In genomic region chr6:112007805-112008204, GRCh38 we compare ENCODE assay signal across 13 cellular contexts. TPM values are rescaled to one million over a fixed set of nuclear protein-coding genes. Genes with fewer than 3 reads are reported as not detected.
A peak's percentile ranks its signal among the peaks of the same experiment; 100 is the strongest.
DNase-seq lines count a peak whose midpoint lies in the region; ATAC-seq and TF ChIP-seq lines count a peak whose summit lies in the region.
"Had no signal": no experiment of that assay in that cellular context is flagged by ENCODE, and none has a peak within 500 bp of the region (broad histone marks: within the 10 kb centered on the region; RNA-seq: fewer than 3 reads in every experiment).

No MANE protein-coding gene starts in this region.

- no peaks in the 10 kb centered on the region for H3K36me3 ChIP-seq in adipocyte (ENCODE audit: control insufficient read depth, insufficient read depth, low read length, severe bottlenecking)
- H3K36me3 ChIP-seq: Peyer's patch had no signal

- H3K9ac ChIP-seq in adipocyte (ENCODE audit: low read length), result peak overlapping the region; percentile 64

- intact Hi-C loops in left cardiac atrium (cut with DNase I) (no loop called here), cardiac septum (cut with DNase I) (no loop called here)

- H3K4me3 ChIP-seq in adipocyte (ENCODE audit: low read length) (no peak overlapping the region), coronary artery (no peak overlapping the region)
- H3K4me3 ChIP-seq: Peyer's patch had no signal

- ATAC-seq in left cardiac atrium (peak in 1 of 2 donors; percentile 58), HG02571 (IDR thresholded peaks at IDR 0.05; ENCODE audit: unreplicated experiment) (no peak)
- ATAC-seq: activated CD4-positive, CD25-positive, alpha-beta regulatory T cell treated with anti-CD3 and anti-CD28 coated beads, Interleukin-2, amount 50 U/mL, for 24 hours had no signal

- DNase-seq in left cardiac atrium (peak; percentile 28), cardiac septum (ENCODE audit: low spot score) (no peak), adipocyte (ENCODE audit: low read depth) (no peak), medulla oblongata (ENCODE audit: extremely low spot score) (peak; percentile 23), germinal center (ENCODE audit: low spot score) (no peak), coronary artery (ENCODE audit: low spot score) (no peak)
- DNase-seq in effector CD8-positive, alpha-beta T cell (lab: John Stamatoyannopoulos, UW), result no peak
- DNase-seq: activated naive CD4-positive, alpha-beta T cell treated with Interleukin-2 at 50 U/mL for 16 hours; hippocampal formation; NCI-H2081; Peyer's patch had no signal

- no peak for TF ChIP-seq CTCF in coronary artery (IDR thresholded peaks at IDR 0.05)

- no peaks in the 10 kb centered on the region for H3K9me3 ChIP-seq in adipocyte (ENCODE audit: control insufficient read depth, low read length)
- H3K9me3 ChIP-seq: Peyer's patch had no signal

- H3K27me3 ChIP-seq in adipocyte (replicated peaks; ENCODE audit: control insufficient read depth, insufficient read depth, low read length), result no peaks in the 10 kb centered on the region
- H3K27me3 ChIP-seq: Peyer's patch had no signal

- H3K27ac ChIP-seq in coronary artery, result peak overlapping the region in 1 of 2 donors; percentile 29

- H3K4me1 ChIP-seq in adipocyte (ENCODE audit: control insufficient read depth, insufficient read depth, low read length), result peaks cover 13% of the 10 kb centered on the region
- H3K4me1 ChIP-seq: Peyer's patch had no signal

RNA-seq across cellular contexts. Expression of gene CCN6, which starts 46.1 kb away (rescaled TPM):
- total RNA-seq in left cardiac atrium (not detected), cardiac septum (not detected)
- total RNA-seq: Peyer's patch had no signal

Comparison
In these comparisons a context has a peak if more than half of its experiments do, and no peak if none do; other contexts are left out.
1. DNase-seq: peak in left cardiac atrium (single experiment) and medulla oblongata (single experiment); none in cardiac septum (single experiment), adipocyte (single experiment), germinal center (single experiment), effector CD8-positive, alpha-beta T cell (single experiment) and coronary artery (single experiment).